ENCODE assay signal across 8 cellular contexts in genomic region chrX:75155454-75155829, GRCh38. TPM values are rescaled to one million over a fixed set of nuclear protein-coding genes. Genes with fewer than 3 reads are reported as not detected.
DNase-seq lines count a peak whose midpoint lies in the region; ATAC-seq, FAIRE-seq and TF ChIP-seq lines count a peak whose summit lies in the region.

No MANE protein-coding gene starts in this region.

- H3K9me3 ChIP-seq in astrocyte (ENCODE audit: insufficient read depth, low read depth, low read length) (no peaks in the 10 kb centered on the region), subcutaneous abdominal adipose tissue (ENCODE audit: control insufficient read depth in 5 of 5, low read length in 5 of 5) (no peaks in the 10 kb centered on the region)

- no peaks in the 10 kb centered on the region for H3K27me3 Mint-ChIP-seq in astrocyte (ENCODE audit: low read depth, unreplicated experiment)

- H3K36me3 ChIP-seq in astrocyte (ENCODE audit: insufficient read depth, low read length) (no peaks in the 10 kb centered on the region), subcutaneous abdominal adipose tissue (ENCODE audit: control insufficient read depth in 5 of 5, insufficient read depth in 5 of 5, low read length in 5 of 5) (no peaks in the 10 kb centered on the region)

- peaks cover 3% of the 10 kb centered on the region for H3K4me1 Mint-ChIP-seq in astrocyte (ENCODE audit: low read depth, unreplicated experiment)

- H3K4me1 ChIP-seq in astrocyte (ENCODE audit: insufficient read depth, low read length) (peaks cover 4% of the 10 kb centered on the region), subcutaneous abdominal adipose tissue (ENCODE audit: control insufficient read depth in 5 of 5, insufficient read depth in 5 of 5, low read length in 5 of 5) (peaks cover 0 to 15% (median 8%) of the 10 kb centered on the region in 5 donors)

- no peak for FAIRE-seq in astrocyte (lab: Jason Lieb, UNC)

- peaks cover 24% of the 10 kb centered on the region for H3K79me2 ChIP-seq in astrocyte (ENCODE audit: insufficient read depth, low read length)

- H3K9me3 Mint-ChIP-seq in astrocyte (ENCODE audit: unreplicated experiment), result no peaks in the 10 kb centered on the region

- peak overlapping the region; percentile 86 for H3K4me2 ChIP-seq in astrocyte (ENCODE audit: low read length)

- ATAC-seq in GM21515 (IDR thresholded peaks at IDR 0.05; ENCODE audit: unreplicated experiment), result peak; percentile 57

- in situ Hi-C loops in G401 (cut with HindIII; ENCODE audit: low sequenced_read_pairs), result no loop called here

- H3K9ac ChIP-seq in astrocyte (ENCODE audit: low read length), result peak overlapping the region; percentile 95
- peak overlapping the region; percentile 71 to 84 (median 78) for H3K9ac ChIP-seq in subcutaneous abdominal adipose tissue (ENCODE audit: low read length in 5 of 5)

- DNase-seq in G401 (ENCODE audit: low spot score), result peak; percentile 35
- DNase-seq in Jurkat, Clone E6-1 (ENCODE audit: low read depth, low spot score), result no peak
- DNase-seq in astrocyte (ENCODE audit: low read depth), result no peak
- peak; percentile 21 for DNase-seq in iris pigment epithelial cell (ENCODE audit: low read depth)
- DNase-seq in effector CD4-positive, alpha-beta T cell, result no peak
- no peak for DNase-seq in NCI-H1048 (lab: John Stamatoyannopoulos, UW)

- no peaks in the 10 kb centered on the region for H3K27me3 ChIP-seq in astrocyte (ENCODE audit: insufficient read depth, low read length)
- H3K27me3 ChIP-seq in subcutaneous abdominal adipose tissue (ENCODE audit: control insufficient read depth in 5 of 5, insufficient read depth in 4 of 5, low read length in 5 of 5), result no peaks in the 10 kb centered on the region

- H3K4me3 Mint-ChIP-seq in astrocyte (ENCODE audit: unreplicated experiment), result peak overlapping the region; percentile 97

- H3K27ac ChIP-seq in astrocyte (ENCODE audit: low read depth, low read length), result no peak overlapping the region
- H3K27ac ChIP-seq in subcutaneous abdominal adipose tissue (ENCODE audit: low read depth, low read length), result peak overlapping the region; percentile 54

- peak overlapping the region; percentile 94 for H3K27ac Mint-ChIP-seq in astrocyte (ENCODE audit: unreplicated experiment)

- peak overlapping the region; percentile 77 for H3K4me3 ChIP-seq in Jurkat, Clone E6-1 (ENCODE audit: low read length)
- H3K4me3 ChIP-seq in astrocyte (ENCODE audit: insufficient read depth, low read depth, low read length) (peak overlapping the region; percentile 81), subcutaneous abdominal adipose tissue (ENCODE audit: low read depth in 1 of 5, low read length in 5 of 5) (peak overlapping the region; percentile 72 to 83 (median 78))

- no peaks in the 10 kb centered on the region for H3K36me3 Mint-ChIP-seq in astrocyte (ENCODE audit: low read depth, unreplicated experiment)

- H2AFZ ChIP-seq in astrocyte (ENCODE audit: low read depth, low read length), result peak overlapping the region; percentile 99

- TF ChIP-seq CTCF in astrocyte (IDR thresholded peaks at IDR 0.05; ENCODE audit: insufficient read depth, low read depth, low read length), result no peak

- no peaks in the 10 kb centered on the region for H4K20me1 ChIP-seq in astrocyte (ENCODE audit: insufficient read depth, low read length)

RNA-seq across cellular contexts. Expression of gene ABCB7, which starts 0.6 kb away (rescaled TPM):
- total RNA-seq in G401 (2014; rRNA removed; shearing (Covaris generic)), result 16.2 and 28.1 TPM in 2 replicates
- polyA plus RNA-seq in Jurkat, Clone E6-1 (2012; ENCODE audit: insufficient read depth, insufficient read length), result 30.0 TPM
- total RNA-seq in astrocyte, result 18.0 and 21.4 TPM in 2 replicates

Comparison
In these comparisons a context has a peak if more than half of its experiments do, and no peak if none do; other contexts are left out.
1. DNase-seq: peak in G401 (single experiment) and iris pigment epithelial cell (single experiment); none in Jurkat, Clone E6-1 (single experiment), astrocyte (single experiment), effector CD4-positive, alpha-beta T cell (single experiment) and NCI-H1048 (single experiment).
2. Peak in every context shown above with its lines, with median percentiles within 50 percentile points of each other: H3K4me3 ChIP-seq.